In genomic region chr17:9116861-9117568, GRCh38 we compare ENCODE assay signal across 14 cellular contexts.
DNase-seq lines count a peak whose midpoint lies in the region; ATAC-seq and TF ChIP-seq lines count a peak whose summit lies in the region.
"Had no signal": no experiment of that assay in that cellular context is flagged by ENCODE, and none has a peak within 500 bp of the region (broad histone marks: within the 10 kb centered on the region; RNA-seq: fewer than 3 reads in every experiment).

No MANE protein-coding gene starts in this region.

- H3K27me3 ChIP-seq in right atrium auricular region (no peaks in the 10 kb centered on the region), esophagus muscularis mucosa (no peaks in the 10 kb centered on the region), neuron (ENCODE audit: insufficient read depth, low read length) (no peaks in the 10 kb centered on the region)

- H3K36me3 ChIP-seq in right atrium auricular region (no peaks in the 10 kb centered on the region), esophagus muscularis mucosa (no peaks in the 10 kb centered on the region), neuron (ENCODE audit: insufficient read depth, low read length) (no peaks in the 10 kb centered on the region)

- H3K27ac ChIP-seq in right atrium auricular region (peak overlapping the region; percentile 37 to 66), esophagus muscularis mucosa (replicated peaks in 1 of 4) (peak overlapping the region; percentile 73 to 86 (median 76))
- H3K27ac ChIP-seq: HL-60, PC-9 had no signal

- no peak overlapping the region for H3K4me3 ChIP-seq in right atrium auricular region
- no peak overlapping the region for H3K4me3 ChIP-seq in esophagus muscularis mucosa
- no peak overlapping the region for H3K4me3 ChIP-seq in neuron (ENCODE audit: low read length)
- H3K4me3 ChIP-seq: GM12878, PC-9 had no signal

- 90% methylated on average over 19 of the region's 19 CpGs for WGBS in esophagus muscularis mucosa

- peaks cover 0 to 36% of the 10 kb centered on the region in 2 donors for H3K4me1 ChIP-seq in right atrium auricular region
- H3K4me1 ChIP-seq in esophagus muscularis mucosa, result peaks cover 11 to 51% (median 36%) of the 10 kb centered on the region in 4 donors
- H3K4me1 ChIP-seq in neuron (ENCODE audit: insufficient read depth, low read length), result peaks cover 36% of the 10 kb centered on the region

- TF ChIP-seq EP300 in esophagus muscularis mucosa (IDR thresholded peaks at IDR 0.05), result no peak

- ATAC-seq in left cardiac atrium (no peak), HG02885 (IDR thresholded peaks at IDR 0.05; ENCODE audit: poor library complexity, unreplicated experiment) (no peak), GM18907 (IDR thresholded peaks at IDR 0.05; ENCODE audit: unreplicated experiment) (no peak)
- ATAC-seq: GM12878 had no signal

- H3K9me3 ChIP-seq in right atrium auricular region, result peaks cover 0 to 5% of the 10 kb centered on the region in 2 donors
- no peaks in the 10 kb centered on the region for H3K9me3 ChIP-seq in esophagus muscularis mucosa
- no peaks in the 10 kb centered on the region for H3K9me3 ChIP-seq in neuron (ENCODE audit: low read length)

- intact Hi-C loops in left cardiac atrium (cut with DNase I), result no loop called here
- intact Hi-C loops in esophagus muscularis mucosa (cut with DNase I), result no loop called here

- TF ChIP-seq CTCF in right atrium auricular region (IDR thresholded peaks at IDR 0.05) (no peak), esophagus muscularis mucosa (IDR thresholded peaks at IDR 0.05) (no peak)

- TF ChIP-seq POLR2A in esophagus muscularis mucosa (IDR thresholded peaks at IDR 0.05; ENCODE audit: low read depth), result no peak

- peak overlapping the region; percentile 32 for H2AFZ ChIP-seq in neuron (ENCODE audit: low read depth, low read length)
- H2AFZ ChIP-seq: PC-9 had no signal

- DNase-seq in right atrium auricular region (ENCODE audit: low spot score) (no peak), left cardiac atrium (no peak), esophagus muscularis mucosa (ENCODE audit: extremely low spot score) (no peak), NCI-H2196 (lab: John Stamatoyannopoulos, UW; ENCODE audit: unreplicated experiment) (no peak), SHP77 (lab: John Stamatoyannopoulos, UW) (no peak)
- DNase-seq: KBM-7, NCI-H1092 treated with DMSO at 0.1 percent for 48 hours, NCI-H1694 treated with DMSO at 0.1 percent for 48 hours, PC-9 had no signal
